In genomic region chr20:51531141-51531710, GRCh38 we compare ENCODE assay signal across 8 cellular contexts. TPM values are rescaled to one million over a fixed set of nuclear protein-coding genes. Genes with fewer than 3 reads are reported as not detected.
DNase-seq lines count a peak whose midpoint lies in the region; ATAC-seq lines count a peak whose summit lies in the region.

No MANE protein-coding gene starts in this region.

- H2BK15ac ChIP-seq in mesendoderm (replicated peaks; ENCODE audit: low read depth) = no peak overlapping the region

- peak; percentile 50 for ATAC-seq in GM19397 (IDR thresholded peaks at IDR 0.05; ENCODE audit: unreplicated experiment)
- ATAC-seq in HG03342 (IDR thresholded peaks at IDR 0.05; ENCODE audit: unreplicated experiment) = peak; percentile 65
- ATAC-seq in activated CD8-positive, alpha-beta T cell treated with anti-CD3 and anti-CD28 coated beads, Interleukin-2, amount 10 ng/mL, durations not matched to agents 7 days and 5 days = peak; percentile 65
- ATAC-seq in GM18873 (IDR thresholded peaks at IDR 0.05; ENCODE audit: low FRiP score, unreplicated experiment) = no peak

- no peak overlapping the region for H2BK5ac ChIP-seq in mesendoderm (ENCODE audit: low read length)

- H3K27ac ChIP-seq in mesendoderm (ENCODE audit: low read depth, low read length) = no peak overlapping the region

- H3K23ac ChIP-seq in mesendoderm (ENCODE audit: low read length) = no peak overlapping the region

- no peak overlapping the region for H2AK5ac ChIP-seq in mesendoderm (ENCODE audit: low read length)

- H2BK120ac ChIP-seq in mesendoderm (ENCODE audit: low read depth, low read length) = no peak overlapping the region

- H3K4me3 ChIP-seq in mesendoderm (ENCODE audit: low read length) = no peak overlapping the region

- no peak overlapping the region for H3K4ac ChIP-seq in mesendoderm (ENCODE audit: low read depth, low read length)

- H3K36me3 ChIP-seq in mesendoderm (ENCODE audit: control insufficient read depth, insufficient read depth, low read length) = no peaks in the 10 kb centered on the region

- POLR2A ChIA-PET in activated CD8-positive, alpha-beta T cell treated with anti-CD3 and anti-CD28 coated beads, Interleukin-2, amount 10 ng/mL, durations not matched to agents 7 days and 5 days (lab: Charles Lee) = interaction anchor here (0.6 to 3.2 kb wide), 2 partner anchors 10 to 130 kb away, joined by 3 to 21 read pairs; partner anchors contain the start of gene NFATC2

- CTCF ChIA-PET in activated CD8-positive, alpha-beta T cell treated with anti-CD3 and anti-CD28 coated beads, Interleukin-2, amount 10 ng/mL, durations not matched to agents 7 days and 5 days (lab: Charles Lee) = interaction anchor here (3.2 kb wide), 1 partner anchor 10 kb away, joined by 14 read pairs; the partner anchor contains the start of gene NFATC2

- peaks cover 48% of the 10 kb centered on the region for H3K36me3 Mint-ChIP-seq in activated CD8-positive, alpha-beta T cell treated with anti-CD3 and anti-CD28 coated beads, Interleukin-2, amount 10 ng/mL, durations not matched to agents 7 days and 5 days (ENCODE audit: low read depth)

- H4K5ac ChIP-seq in mesendoderm (ENCODE audit: low read length) = no peak overlapping the region

- H3K27me3 Mint-ChIP-seq in activated CD8-positive, alpha-beta T cell treated with anti-CD3 and anti-CD28 coated beads, Interleukin-2, amount 10 ng/mL, durations not matched to agents 7 days and 5 days (ENCODE audit: low read depth) = no peaks in the 10 kb centered on the region

- H3K4me2 ChIP-seq in mesendoderm (ENCODE audit: low read length) = no peak overlapping the region

- H3K27me3 ChIP-seq in mesendoderm (ENCODE audit: insufficient read depth, low read length, poor library complexity) = no peaks in the 10 kb centered on the region

- peak overlapping the region; percentile 88 for H3K27ac Mint-ChIP-seq in activated CD8-positive, alpha-beta T cell treated with anti-CD3 and anti-CD28 coated beads, Interleukin-2, amount 10 ng/mL, durations not matched to agents 7 days and 5 days

- H3K4me3 Mint-ChIP-seq in activated CD8-positive, alpha-beta T cell treated with anti-CD3 and anti-CD28 coated beads, Interleukin-2, amount 10 ng/mL, durations not matched to agents 7 days and 5 days = no peak overlapping the region

- no CpG with 5 or more reads among the region's 11 CpGs for WGBS in mesendoderm (ENCODE audit: extremely low coverage, insufficient coverage, low lambda C conversion rate)

- no peak overlapping the region for H4K8ac ChIP-seq in mesendoderm (ENCODE audit: low read depth, low read length)

- peaks cover 93% of the 10 kb centered on the region for H3K4me1 Mint-ChIP-seq in activated CD8-positive, alpha-beta T cell treated with anti-CD3 and anti-CD28 coated beads, Interleukin-2, amount 10 ng/mL, durations not matched to agents 7 days and 5 days (ENCODE audit: low read depth)

- no peaks in the 10 kb centered on the region for H3K9me3 Mint-ChIP-seq in activated CD8-positive, alpha-beta T cell treated with anti-CD3 and anti-CD28 coated beads, Interleukin-2, amount 10 ng/mL, durations not matched to agents 7 days and 5 days (ENCODE audit: insufficient read depth)

- H3K56ac ChIP-seq in mesendoderm (ENCODE audit: low read length) = no peak overlapping the region

- no peaks in the 10 kb centered on the region for H3K4me1 ChIP-seq in mesendoderm (ENCODE audit: control insufficient read depth, low read depth, low read length)

- no peaks in the 10 kb centered on the region for H3K79me2 ChIP-seq in mesendoderm (ENCODE audit: control insufficient read depth, insufficient read depth, low read length)

- no peak overlapping the region for H3K9ac ChIP-seq in mesendoderm (ENCODE audit: low read length)

- peak; percentile 61 for DNase-seq in activated CD8-positive, alpha-beta T cell treated with anti-CD3 and anti-CD28 coated beads, Interleukin-2, amount 10 ng/mL, durations not matched to agents 7 days and 5 days
- DNase-seq in kidney glomerular epithelial cell (lab: John Stamatoyannopoulos, UW) = peak; percentile 29
- DNase-seq in SIG-M5 (lab: John Stamatoyannopoulos, UW) = no peak
- no peak for DNase-seq in SIG-M5 treated with dmso at 0.1 percent for 504 hours (lab: John Stamatoyannopoulos, UW; ENCODE audit: unreplicated experiment)
- no peak for DNase-seq in mesendoderm

- H3K79me1 ChIP-seq in mesendoderm (ENCODE audit: low read length) = no peaks in the 10 kb centered on the region

- no peak overlapping the region for H3K18ac ChIP-seq in mesendoderm (ENCODE audit: low read length)

RNA-seq across cellular contexts. Expression of gene NFATC2, which starts 11.3 kb away (rescaled TPM):
- 10 to 100 TPM; 53.5 to 55.8 TPM for total RNA-seq in activated CD8-positive, alpha-beta T cell treated with anti-CD3 and anti-CD28 coated beads, Interleukin-2, amount 10 ng/mL, durations not matched to agents 7 days and 5 days
- 0.28 TPM for polyA plus RNA-seq in mesendoderm (2013, experiment 1 of 2)
- 0.29 TPM for polyA plus RNA-seq in mesendoderm (2013, experiment 2 of 2)

Comparison
In these comparisons a context has a peak if more than half of its experiments do, and no peak if none do; other contexts are left out.
1. DNase-seq: peak in activated CD8-positive, alpha-beta T cell treated with anti-CD3 and anti-CD28 coated beads, Interleukin-2, amount 10 ng/mL, durations not matched to agents 7 days and 5 days (single experiment) and kidney glomerular epithelial cell (single experiment); none in SIG-M5 (single experiment), SIG-M5 treated with dmso at 0.1 percent for 504 hours (single experiment) and mesendoderm (single experiment).